In genomic region chr1:10338047-10338446, GRCh38 we compare ENCODE assay signal across 7 cellular contexts.
DNase-seq lines count a peak whose midpoint lies in the region; ATAC-seq and TF ChIP-seq lines count a peak whose summit lies in the region.

No MANE protein-coding gene starts in this region.

- WGBS in endodermal cell (ENCODE audit: insufficient coverage in 1 of 2, insufficient read length in 1 of 2), 2 experiments = 20 to 33% methylated on average over 1 of the region's 2 CpGs
- WGBS in testis, 2 donors = 55 to 61% methylated on average over 2 of the region's 2 CpGs

- no peaks in the 10 kb centered on the region for H3K9me3 ChIP-seq in endodermal cell (ENCODE audit: control insufficient read depth, low read length)
- no peaks in the 10 kb centered on the region for H3K9me3 ChIP-seq in testis

- no peak for TF ChIP-seq POLR2A in testis (IDR thresholded peaks at IDR 0.05)

- H3K4me1 ChIP-seq in endodermal cell (ENCODE audit: control insufficient read depth, insufficient read depth, low read length) (peaks cover 4% of the 10 kb centered on the region), testis (no peaks in the 10 kb centered on the region)

- H3K27ac Mint-ChIP-seq in activated CD4-positive, alpha-beta T cell treated with anti-CD3 and anti-CD28 coated beads for 36 hours = no peak overlapping the region
- H3K27ac Mint-ChIP-seq in endodermal cell (no peak overlapping the region), mesothelial cell of epicardium (peak overlapping the region; percentile 32)

- no peak overlapping the region for H3K4me3 ChIP-seq in Jurkat, Clone E6-1 (ENCODE audit: low read length)
- no peak overlapping the region for H3K4me3 ChIP-seq in endodermal cell (ENCODE audit: low read length)
- no peak overlapping the region for H3K4me3 ChIP-seq in testis

- no peak overlapping the region for H3K4me3 Mint-ChIP-seq in activated CD4-positive, alpha-beta T cell treated with anti-CD3 and anti-CD28 coated beads for 36 hours
- H3K4me3 Mint-ChIP-seq in endodermal cell (no peak overlapping the region), mesothelial cell of epicardium (no peak overlapping the region)

- peak; percentile 59 for DNase-seq in G401 (ENCODE audit: low spot score)
- DNase-seq in Jurkat, Clone E6-1 (ENCODE audit: low read depth, low spot score) = peak; percentile 18
- DNase-seq in activated CD4-positive, alpha-beta T cell treated with anti-CD3 and anti-CD28 coated beads for 36 hours = peak; percentile 69
- peak; percentile 84 for DNase-seq in endodermal cell
- DNase-seq in mesothelial cell of epicardium (ENCODE audit: low spot score in 2 of 2, unreplicated experiment in 2 of 2) = no peak
- DNase-seq in testis = peak; percentile 68

- H3K27me3 ChIP-seq in endodermal cell (ENCODE audit: control insufficient read depth, insufficient read depth, low read length, poor library complexity, severe bottlenecking) (peaks cover 33% of the 10 kb centered on the region), testis (no peaks in the 10 kb centered on the region)

- no peaks in the 10 kb centered on the region for H3K9me3 Mint-ChIP-seq in activated CD4-positive, alpha-beta T cell treated with anti-CD3 and anti-CD28 coated beads for 36 hours (ENCODE audit: low read depth)
- no peaks in the 10 kb centered on the region for H3K9me3 Mint-ChIP-seq in endodermal cell
- H3K9me3 Mint-ChIP-seq in mesothelial cell of epicardium = no peaks in the 10 kb centered on the region

- CTCF ChIA-PET in activated CD4-positive, alpha-beta T cell treated with anti-CD3 and anti-CD28 coated beads for 36 hours (lab: Charles Lee) = interaction anchor here (1.3 to 1.6 kb wide), 2 partner anchors 122 to 128 kb away, joined by 3 to 7 read pairs; partner anchors contain the start of gene KIF1B

- H3K36me3 Mint-ChIP-seq in activated CD4-positive, alpha-beta T cell treated with anti-CD3 and anti-CD28 coated beads for 36 hours (ENCODE audit: low read depth) = peaks cover 18% of the 10 kb centered on the region
- H3K36me3 Mint-ChIP-seq in endodermal cell (ENCODE audit: low read depth) = peaks cover 76% of the 10 kb centered on the region
- H3K36me3 Mint-ChIP-seq in mesothelial cell of epicardium = peaks cover 25% of the 10 kb centered on the region

- peak; percentile 85 for TF ChIP-seq CTCF in endodermal cell (conservative IDR thresholded peaks at IDR 0.05)
- TF ChIP-seq CTCF in mesothelial cell of epicardium (IDR thresholded peaks at IDR 0.05; ENCODE audit: unreplicated experiment) = no peak
- peak; percentile 29 to 67 (median 50) for TF ChIP-seq CTCF in testis (IDR thresholded peaks at IDR 0.05)

- no peaks in the 10 kb centered on the region for H3K4me1 Mint-ChIP-seq in activated CD4-positive, alpha-beta T cell treated with anti-CD3 and anti-CD28 coated beads for 36 hours
- H3K4me1 Mint-ChIP-seq in endodermal cell (peaks cover 28% of the 10 kb centered on the region), mesothelial cell of epicardium (peaks cover 29% of the 10 kb centered on the region)

- in situ Hi-C loops in G401 (cut with HindIII; ENCODE audit: low sequenced_read_pairs) = no loop called here

- POLR2A ChIA-PET in activated CD4-positive, alpha-beta T cell treated with anti-CD3 and anti-CD28 coated beads for 36 hours (lab: Charles Lee) = no interaction called here

- no peaks in the 10 kb centered on the region for H3K27me3 Mint-ChIP-seq in activated CD4-positive, alpha-beta T cell treated with anti-CD3 and anti-CD28 coated beads for 36 hours
- H3K27me3 Mint-ChIP-seq in endodermal cell (ENCODE audit: insufficient read depth) = peaks cover 34% of the 10 kb centered on the region
- no peaks in the 10 kb centered on the region for H3K27me3 Mint-ChIP-seq in mesothelial cell of epicardium (ENCODE audit: low read depth)

- H3K36me3 ChIP-seq in endodermal cell (ENCODE audit: control insufficient read depth, insufficient read depth, low read length) = peaks cover 64% of the 10 kb centered on the region
- H3K36me3 ChIP-seq in testis (ENCODE audit: low read depth, missing control alignments) = no peaks in the 10 kb centered on the region

- no peak overlapping the region for H3K9ac ChIP-seq in endodermal cell (ENCODE audit: extremely low read depth, low read length, poor library complexity, severe bottlenecking)

- intact Hi-C loops in activated CD4-positive, alpha-beta T cell treated with anti-CD3 and anti-CD28 coated beads for 36 hours (cut with DNase I, micrococcal nuclease) = loop anchor here (1.0 to 5.0 kb wide), 5 partner anchors 91 to 461 kb away; partner anchors contain the start of gene KIF1B (in 2 of the 2)
- intact Hi-C loops in testis (cut with DNase I; ENCODE audit: low total_unique reads) = no loop called here

- no peak overlapping the region for H3K27ac ChIP-seq in endodermal cell (ENCODE audit: low read depth, low read length)
- H3K27ac ChIP-seq in testis = no peak overlapping the region

- ATAC-seq in activated CD4-positive, alpha-beta T cell treated with anti-CD3 and anti-CD28 coated beads for 36 hours = peak; percentile 86
- ATAC-seq in GM21515 (IDR thresholded peaks at IDR 0.05; ENCODE audit: unreplicated experiment) = no peak

Comparison
In these comparisons a context has a peak if more than half of its experiments do, and no peak if none do; other contexts are left out.
1. DNase-seq: peak in G401 (single experiment), Jurkat, Clone E6-1 (single experiment), activated CD4-positive, alpha-beta T cell treated with anti-CD3 and anti-CD28 coated beads for 36 hours (single experiment), endodermal cell (single experiment) and testis (single experiment); none in mesothelial cell of epicardium (0 of 2).